Comparison of ENCODE assay signal across 1 cellular context in genomic region chr1:30919025-30919881, GRCh38.
TF ChIP-seq lines count a peak whose summit lies in the region.

No MANE protein-coding gene starts in this region.

TF ChIP-seq in K562, 482 proteins besides CTCF, POLR2A, EP300 and RAD21 (continued from another document and continues in another):
- TF ChIP-seq UBTF (IDR thresholded peaks at IDR 0.05; ENCODE audit: borderline replicate concordance in 1 of 2, low read depth in 2 of 2, low read length in 2 of 2) (no peak), ZNF644 (tag; IDR thresholded peaks at IDR 0.05; ENCODE audit: low read depth) (peak; percentile 64; the same call in 1 of the 2 replicates), ZKSCAN3 (CRISPR knock-in tag; IDR thresholded peaks at IDR 0.05) (no peak), ZNF785 (CRISPR knock-in tag; IDR thresholded peaks at IDR 0.05) (no peak), SMARCB1 (IDR thresholded peaks at IDR 0.05; ENCODE audit: insufficient read length, low read depth) (peak; percentile 99), TAF1 (IDR thresholded peaks at IDR 0.05; ENCODE audit: control insufficient read depth, extremely low read depth, insufficient read depth, low read length, severe bottlenecking) (no peak), HOXB6 (CRISPR knock-in tag; IDR thresholded peaks at IDR 0.05; ENCODE audit: borderline replicate concordance) (no peak), PTRF (tag; IDR thresholded peaks at IDR 0.05) (no peak), MAZ (CRISPR knock-in tag; conservative IDR thresholded peaks at IDR 0.05 in 1 of 2, IDR thresholded peaks at IDR 0.05 in 1 of 2) (peak in 1 of 2 experiments; percentile 38; a peak in 1 of 4 replicates), E2F5 (CRISPR knock-in tag; IDR thresholded peaks at IDR 0.05) (no peak), ZNF561 (CRISPR knock-in tag; conservative IDR thresholded peaks at IDR 0.05) (no peak), STAT5B (CRISPR knock-in tag; IDR thresholded peaks at IDR 0.05) (no peak), KAT7 (CRISPR knock-in tag; IDR thresholded peaks at IDR 0.05; ENCODE audit: borderline replicate concordance) (no peak), USF2 (CRISPR knock-in tag; IDR thresholded peaks at IDR 0.05) (no peak), CAMTA2 (CRISPR knock-in tag; conservative IDR thresholded peaks at IDR 0.05) (no peak), MEIS2 (IDR thresholded peaks at IDR 0.05; ENCODE audit: partially characterized antibody) (peak; percentile 45), NCOA2 (IDR thresholded peaks at IDR 0.05; ENCODE audit: partially characterized antibody in 2 of 2) (peak in 1 of 2 experiments; percentile 44), HMGN3 (IDR thresholded peaks at IDR 0.05; ENCODE audit: borderline replicate concordance, extremely low read depth, insufficient read length, low read depth, low read length) (no peak), HCFC1 (IDR thresholded peaks at IDR 0.05; ENCODE audit: low read depth, low read length) (no peak), DLX4 (CRISPR knock-in tag; IDR thresholded peaks at IDR 0.05) (no peak), EWSR1 (IDR thresholded peaks at IDR 0.05; ENCODE audit: borderline replicate concordance, low read depth, partially characterized antibody) (no peak), PYGO2 (tag; IDR thresholded peaks at IDR 0.05) (no peak), HDAC2 (IDR thresholded peaks at IDR 0.05) (peak; percentile 92), C11orf30 (IDR thresholded peaks at IDR 0.05; ENCODE audit: low read depth) (peak; percentile 100), HOMEZ (CRISPR knock-in tag; IDR thresholded peaks at IDR 0.05) (no peak), POU5F1 (IDR thresholded peaks at IDR 0.05; ENCODE audit: borderline replicate concordance, low read depth, low read length, partially characterized antibody) (no peak), ZNF347 (CRISPR knock-in tag; IDR thresholded peaks at IDR 0.05; ENCODE audit: low read depth) (no peak), KHSRP (IDR thresholded peaks at IDR 0.05) (peak; percentile 71), HMBOX1 (IDR thresholded peaks at IDR 0.05) (peak; percentile 69), ZNF354B (CRISPR knock-in tag; IDR thresholded peaks at IDR 0.05) (no peak), FOXM1 (IDR thresholded peaks at IDR 0.05; ENCODE audit: low read depth) (peak; percentile 44), FOXM1 (CRISPR knock-in tag; IDR thresholded peaks at IDR 0.05; ENCODE audit: low read depth) (no peak), ZZZ3 (IDR thresholded peaks at IDR 0.05) (no peak), KLF6 (CRISPR knock-in tag; IDR thresholded peaks at IDR 0.05; ENCODE audit: borderline replicate concordance) (no peak), KDM4B (IDR thresholded peaks at IDR 0.05; ENCODE audit: borderline replicate concordance in 2 of 2, low read depth in 1 of 2) (no peak), ZFP36 (IDR thresholded peaks at IDR 0.05; ENCODE audit: low read depth, low read length, partially characterized antibody) (no peak), ZNF830 (CRISPR knock-in tag; IDR thresholded peaks at IDR 0.05) (no peak), ZNF589 (CRISPR knock-in tag; IDR thresholded peaks at IDR 0.05; ENCODE audit: low read depth) (0 out of 2 replicates have a peak, but pooled peaks have one; percentile 33), IRF2 (CRISPR knock-in tag; IDR thresholded peaks at IDR 0.05) (no peak), NFRKB (IDR thresholded peaks at IDR 0.05; ENCODE audit: low read depth) (no peak), FOXA3 (CRISPR knock-in tag; conservative IDR thresholded peaks at IDR 0.05 in 1 of 2, IDR thresholded peaks at IDR 0.05 in 1 of 2) (peak; percentile 55 to 72; a peak in 3 of 4 replicates), ZHX1 (conservative IDR thresholded peaks at IDR 0.05; ENCODE audit: low read length) (no peak), GATAD2B (IDR thresholded peaks at IDR 0.05; ENCODE audit: borderline replicate concordance) (no peak; the same call in 1 of the 2 replicates), NCOR1 (IDR thresholded peaks at IDR 0.05) (peak; percentile 73; the same call in 1 of the 2 replicates), SNIP1 (IDR thresholded peaks at IDR 0.05; ENCODE audit: low read depth) (no peak), ZNF318 (IDR thresholded peaks at IDR 0.05; ENCODE audit: borderline replicate concordance in 1 of 2, low read depth in 1 of 2) (peak in 1 of 2 experiments; percentile 100; a peak in 3 of 4 replicates), BHLHE40 (IDR thresholded peaks at IDR 0.05; ENCODE audit: low read length) (peak; percentile 96), RUNX1 (IDR thresholded peaks at IDR 0.05; ENCODE audit: low read depth) (no peak), CGGBP1 (CRISPR knock-in tag; IDR thresholded peaks at IDR 0.05) (no peak; the same call in 1 of the 2 replicates)
